Comparison of ENCODE assay signal across 9 cellular contexts in genomic region chr2:38147333-38148121, GRCh38.
DNase-seq lines count a peak whose midpoint lies in the region; ATAC-seq, FAIRE-seq and TF ChIP-seq lines count a peak whose summit lies in the region.
"Had no signal": no experiment of that assay in that cellular context is flagged by ENCODE, and none has a peak within 500 bp of the region (broad histone marks: within the 10 kb centered on the region; RNA-seq: fewer than 3 reads in every experiment).

No MANE protein-coding gene starts in this region.

- H3K4me3 ChIP-seq in heart left ventricle (no peak overlapping the region), astrocyte of the cerebellum (ENCODE audit: low read depth, low read length) (no peak overlapping the region), muscle layer of duodenum (ENCODE audit: low read depth in 1 of 2, low read length in 2 of 2) (no peak overlapping the region), uterus (no peak overlapping the region)

- DNase-seq in heart left ventricle = no peak
- no peak for DNase-seq in left ventricle myocardium superior
- peak; percentile 55 for DNase-seq in astrocyte of the cerebellum (ENCODE audit: low read depth)
- no peak for DNase-seq in uterus
- DNase-seq in GM12891 (ENCODE audit: insufficient read length, low spot score) = no peak
- DNase-seq: effector memory CD4-positive, alpha-beta T cell had no signal

- WGBS in heart left ventricle, 4 donors = 80 to 90% (median 86%) methylated on average over 8 of the region's 8 CpGs

- TF ChIP-seq POLR2A in heart left ventricle (IDR thresholded peaks at IDR 0.05) (no peak), uterus (IDR thresholded peaks at IDR 0.05) (no peak), GM12891 (IDR thresholded peaks at IDR 0.05; ENCODE audit: low read depth, low read length) (no peak)

- ATAC-seq in heart left ventricle (peak in 1 of 4 donors; percentile 5), left ventricle myocardium superior (no peak), HG02840 (IDR thresholded peaks at IDR 0.05; ENCODE audit: low FRiP score, unreplicated experiment) (no peak), HG02642 (IDR thresholded peaks at IDR 0.05; ENCODE audit: poor library complexity, unreplicated experiment) (no peak)

- FAIRE-seq in GM12891 (lab: Jason Lieb, UNC) = no peak

- H3K27ac ChIP-seq in heart left ventricle = peak overlapping the region; percentile 2 to 90 (median 71)
- peak overlapping the region; percentile 64 for H3K27ac ChIP-seq in muscle layer of duodenum (ENCODE audit: low read length)
- H3K27ac ChIP-seq in uterus = peak overlapping the region; percentile 91 to 95

- H3K36me3 ChIP-seq in heart left ventricle (no peaks in the 10 kb centered on the region), muscle layer of duodenum (ENCODE audit: control insufficient read depth in 1 of 2, insufficient read depth in 2 of 2, low read length in 2 of 2) (peaks cover 0 to 10% of the 10 kb centered on the region in 2 donors), uterus (no peaks in the 10 kb centered on the region)

- TF ChIP-seq CTCF in heart left ventricle (IDR thresholded peaks at IDR 0.05) = no peak
- TF ChIP-seq CTCF in astrocyte of the cerebellum (IDR thresholded peaks at IDR 0.05; ENCODE audit: low read depth, low read length, missing control alignments) = no peak
- no peak for TF ChIP-seq CTCF in uterus (IDR thresholded peaks at IDR 0.05)

- H3K4me1 ChIP-seq in heart left ventricle (peaks cover 0 to 34% (median 7%) of the 10 kb centered on the region in 12 donors), muscle layer of duodenum (ENCODE audit: control insufficient read depth in 1 of 2, insufficient read depth in 2 of 2, low read length in 2 of 2) (peaks cover 0 to 4% of the 10 kb centered on the region in 2 donors), uterus (peaks cover 10 to 12% of the 10 kb centered on the region in 2 donors)

- H3K27me3 ChIP-seq in heart left ventricle (no peaks in the 10 kb centered on the region), muscle layer of duodenum (ENCODE audit: low read depth, low read length) (no peaks in the 10 kb centered on the region), uterus (no peaks in the 10 kb centered on the region)

- in situ Hi-C loops in astrocyte of the cerebellum (cut with HindIII; ENCODE audit: low sequenced_read_pairs) = no loop called here

- intact Hi-C loops in heart left ventricle (cut with DNase I) = no loop called here
- intact Hi-C loops in left ventricle myocardium superior (cut with micrococcal nuclease) = no loop called here
- intact Hi-C loops in uterus (cut with DNase I; ENCODE audit: low total_unique reads) = no loop called here

- H3K9me3 ChIP-seq in heart left ventricle = peaks cover 0 to 9% (median 0%) of the 10 kb centered on the region in 12 donors
- H3K9me3 ChIP-seq in muscle layer of duodenum (ENCODE audit: control insufficient read depth in 1 of 2, low read length in 2 of 2) = peaks cover 0 to 5% of the 10 kb centered on the region in 2 donors
- no peaks in the 10 kb centered on the region for H3K9me3 ChIP-seq in uterus

TF ChIP-seq in GM12891, 5 proteins besides CTCF, POLR2A, EP300 and RAD21:
- no peak for TF ChIP-seq PAX5 (IDR thresholded peaks at IDR 0.05; ENCODE audit: insufficient read depth, low read length, severe bottlenecking)
- no peak for TF ChIP-seq POLR2AphosphoS5 (IDR thresholded peaks at IDR 0.05; ENCODE audit: low read depth, low read length)
- TF ChIP-seq TAF1 (IDR thresholded peaks at IDR 0.05; ENCODE audit: low read depth, low read length) = no peak
- no peak for TF ChIP-seq SPI1 (IDR thresholded peaks at IDR 0.05; ENCODE audit: low read depth, low read length)
- TF ChIP-seq POU2F2 (IDR thresholded peaks at IDR 0.05; ENCODE audit: low read depth, low read length) = no peak
